In genomic region chr22:47307326-47307725, GRCh38 we compare ENCODE assay signal across 17 cellular contexts.
DNase-seq lines count a peak whose midpoint lies in the region; ATAC-seq, FAIRE-seq and TF ChIP-seq lines count a peak whose summit lies in the region.
"Had no signal": no experiment of that assay in that cellular context is flagged by ENCODE, and none has a peak within 500 bp of the region (broad histone marks: within the 10 kb centered on the region; RNA-seq: fewer than 3 reads in every experiment).

No MANE protein-coding gene starts in this region.

- no peak overlapping the region for H3K14ac ChIP-seq in neuronal stem cell (ENCODE audit: low read length)

- H3K4me2 ChIP-seq in A549 (0 out of 3 replicates have a peak overlapping the region, but pooled peaks have one; percentile 11), neuronal stem cell (ENCODE audit: insufficient read depth, low read length, poor library complexity, severe bottlenecking) (no peak overlapping the region)
- H3K4me2 ChIP-seq: hepatocyte had no signal

- H3K9me3 Mint-ChIP-seq in activated T-cell treated with anti-CD3 and anti-CD28 coated beads, Interleukin-2, amount 50 U/mL, for 4 hours, result peaks cover 3% of the 10 kb centered on the region
- no peaks in the 10 kb centered on the region for H3K9me3 Mint-ChIP-seq in activated T-helper 2 cell treated with anti-CD3 and anti-CD28 coated beads, Interferon-gamma antibody, Interleukin-2, Interleukin-4, amounts not matched to agents 10 μg/mL and 5 μg/mL and 100 μg/mL, durations not matched to agents 14 hours and 24 hours and 36 hours

- no peak for FAIRE-seq in A549 (lab: Jason Lieb, UNC)
- FAIRE-seq: HTR-8/SVneo had no signal

- no peak overlapping the region for H3K4ac ChIP-seq in neuronal stem cell (ENCODE audit: low read length)

- TF ChIP-seq CTCF in A549 (IDR thresholded peaks at IDR 0.05), result no peak
- TF ChIP-seq CTCF in fibroblast of mammary gland (conservative IDR thresholded peaks at IDR 0.05; ENCODE audit: control insufficient read depth, insufficient read depth, low read depth, low read length), result no peak

- H3K79me1 ChIP-seq in neuronal stem cell (ENCODE audit: low read depth, low read length), result no peaks in the 10 kb centered on the region

- DNase-seq in A549 (ENCODE audit: low read depth in 1 of 2, low spot score in 1 of 2) (peak in 1 of 2 experiments; percentile 41), ELR (ENCODE audit: low read depth) (peak; percentile 15), RKO (ENCODE audit: low spot score) (peak; percentile 38), fibroblast of mammary gland (ENCODE audit: low read depth) (peak; percentile 55), DMS79 treated with DMSO at 0.1 percent for 48 hours (lab: John Stamatoyannopoulos, UW) (no peak), neuronal stem cell (ENCODE audit: low spot score) (no peak)
- DNase-seq in activated T-cell treated with anti-CD3 and anti-CD28 coated beads, Interleukin-2, amount 50 U/mL, for 4 hours, result no peak
- DNase-seq in activated T-helper 2 cell treated with anti-CD3 and anti-CD28 coated beads, Interferon-gamma antibody, Interleukin-2, Interleukin-4, amounts not matched to agents 10 μg/mL and 5 μg/mL and 100 μg/mL, durations not matched to agents 14 hours and 24 hours and 36 hours (ENCODE audit: low spot score), result no peak
- DNase-seq: activated CD4-positive, CD25-positive, alpha-beta regulatory T cell; cerebellar nuclear complex; DND-41; NCI-H1092; NCI-H226 had no signal

- no peaks in the 10 kb centered on the region for H3K36me3 Mint-ChIP-seq in activated T-cell treated with anti-CD3 and anti-CD28 coated beads, Interleukin-2, amount 50 U/mL, for 4 hours (ENCODE audit: insufficient read depth)
- no peaks in the 10 kb centered on the region for H3K36me3 Mint-ChIP-seq in activated T-helper 2 cell treated with anti-CD3 and anti-CD28 coated beads, Interferon-gamma antibody, Interleukin-2, Interleukin-4, amounts not matched to agents 10 μg/mL and 5 μg/mL and 100 μg/mL, durations not matched to agents 14 hours and 24 hours and 36 hours (ENCODE audit: low read depth)
- H3K36me3 Mint-ChIP-seq: activated naive CD8-positive, alpha-beta T cell had no signal

- H3K9me3 ChIP-seq in A549 (no peaks in the 10 kb centered on the region), neuronal stem cell (replicated peaks in 1 of 2; ENCODE audit: control insufficient read depth in 2 of 2, insufficient read depth in 1 of 2, low read depth in 1 of 2, low read length in 2 of 2) (peaks cover 0 to 36% of the 10 kb centered on the region in 2 donors)

- no peak overlapping the region for H3K4me3 Mint-ChIP-seq in activated T-cell treated with anti-CD3 and anti-CD28 coated beads, Interleukin-2, amount 50 U/mL, for 4 hours
- H3K4me3 Mint-ChIP-seq in activated T-helper 2 cell treated with anti-CD3 and anti-CD28 coated beads, Interferon-gamma antibody, Interleukin-2, Interleukin-4, amounts not matched to agents 10 μg/mL and 5 μg/mL and 100 μg/mL, durations not matched to agents 14 hours and 24 hours and 36 hours (ENCODE audit: low read depth), result no peak overlapping the region
- H3K4me3 Mint-ChIP-seq: activated naive CD8-positive, alpha-beta T cell had no signal

- no peak overlapping the region for H2BK12ac ChIP-seq in neuronal stem cell (ENCODE audit: low read length)

- H3K4me1 ChIP-seq in A549, result peaks cover 4% of the 10 kb centered on the region; the same call in 1 of the 3 replicates
- no peaks in the 10 kb centered on the region for H3K4me1 ChIP-seq in neuronal stem cell (ENCODE audit: control insufficient read depth in 2 of 2, insufficient read depth in 1 of 2, low read depth in 1 of 2, low read length in 2 of 2)

- H2BK5ac ChIP-seq in neuronal stem cell (ENCODE audit: low read length), result no peak overlapping the region

- TF ChIP-seq RAD21 in A549 (conservative IDR thresholded peaks at IDR 0.05 in 1 of 2, IDR thresholded peaks at IDR 0.05 in 1 of 2), result no peak

- H4K8ac ChIP-seq in neuronal stem cell (ENCODE audit: low read depth, low read length), result no peak overlapping the region

- H3K27me3 ChIP-seq in neuronal stem cell (ENCODE audit: control insufficient read depth in 3 of 3, insufficient read depth in 3 of 3, low read depth in 1 of 3, low read length in 3 of 3), result peaks cover 0 to 2% (median 0%) of the 10 kb centered on the region in 3 experiments
- H3K27me3 ChIP-seq: hepatocyte had no signal

- no peak for ATAC-seq in A549
- no peak for ATAC-seq in activated T-cell treated with anti-CD3 and anti-CD28 coated beads, Interleukin-2, amount 50 U/mL, for 4 hours

- no peak overlapping the region for H4K91ac ChIP-seq in neuronal stem cell (ENCODE audit: low read depth, low read length, poor library complexity)

- TF ChIP-seq POLR2A in A549 (IDR thresholded peaks at IDR 0.05; ENCODE audit: low read length), result no peak

- no peaks in the 10 kb centered on the region for H3K4me1 Mint-ChIP-seq in activated T-cell treated with anti-CD3 and anti-CD28 coated beads, Interleukin-2, amount 50 U/mL, for 4 hours (ENCODE audit: low read depth)
- H3K4me1 Mint-ChIP-seq in activated T-helper 2 cell treated with anti-CD3 and anti-CD28 coated beads, Interferon-gamma antibody, Interleukin-2, Interleukin-4, amounts not matched to agents 10 μg/mL and 5 μg/mL and 100 μg/mL, durations not matched to agents 14 hours and 24 hours and 36 hours (ENCODE audit: low read depth), result no peaks in the 10 kb centered on the region

- no peak overlapping the region for H3K4me3 ChIP-seq in A549
- H3K4me3 ChIP-seq in fibroblast of mammary gland (ENCODE audit: control insufficient read depth, low read depth, low read length), result no peak overlapping the region
- no peak overlapping the region for H3K4me3 ChIP-seq in neuronal stem cell (ENCODE audit: low read length in 2 of 2)
- H3K4me3 ChIP-seq: hepatocyte had no signal

- no peak overlapping the region for H2AFZ ChIP-seq in neuronal stem cell (ENCODE audit: low read length)
- H2AFZ ChIP-seq: hepatocyte had no signal

- H2BK15ac ChIP-seq in neuronal stem cell (ENCODE audit: low read length), result no peak overlapping the region

- TF ChIP-seq EP300 in A549 (IDR thresholded peaks at IDR 0.05), result no peak

- H2AK5ac ChIP-seq in neuronal stem cell (ENCODE audit: low read depth, low read length), result no peak overlapping the region

- H3K23ac ChIP-seq in neuronal stem cell (ENCODE audit: low read depth, low read length, poor library complexity), result no peak overlapping the region

- H3K18ac ChIP-seq in neuronal stem cell (ENCODE audit: low read length), result no peak overlapping the region

- no peak overlapping the region for H3K9ac ChIP-seq in neuronal stem cell (ENCODE audit: low read depth, low read length, poor library complexity)

- POLR2A ChIA-PET in A549 (lab: Yijun Ruan, JAX), result no interaction called here

- no peaks in the 10 kb centered on the region for H3K36me3 ChIP-seq in neuronal stem cell (replicated peaks in 1 of 2; ENCODE audit: control insufficient read depth in 2 of 2, insufficient read depth in 2 of 2, low read length in 2 of 2)

- intact Hi-C loops in activated T-helper 2 cell treated with anti-CD3 and anti-CD28 coated beads, Interferon-gamma antibody, Interleukin-2, Interleukin-4, amounts not matched to agents 10 μg/mL and 5 μg/mL and 100 μg/mL, durations not matched to agents 14 hours and 24 hours and 36 hours (cut with micrococcal nuclease), result no loop called here

- WGBS in A549 (ENCODE audit: missing lambda C conversion rate), result 62% methylated on average over 5 of the region's 5 CpGs
- no CpG with 5 or more reads among the region's 5 CpGs for WGBS in neuronal stem cell (ENCODE audit: extremely low coverage in 2 of 2, insufficient read length in 2 of 2, insufficient replicate concordance in 1 of 2), 2 donors

- H3K27ac ChIP-seq in A549 (peak overlapping the region; percentile 54 to 76; a peak in 5 of 6 replicates), neuronal stem cell (replicated peaks; ENCODE audit: low read length) (no peak overlapping the region)
- H3K27ac ChIP-seq: hepatocyte had no signal

- H2BK120ac ChIP-seq in neuronal stem cell (ENCODE audit: low read depth, low read length), result no peak overlapping the region

- CTCF ChIA-PET in A549 (lab: Yijun Ruan, JAX), result no interaction called here

- no peaks in the 10 kb centered on the region for H3K27me3 Mint-ChIP-seq in activated T-cell treated with anti-CD3 and anti-CD28 coated beads, Interleukin-2, amount 50 U/mL, for 4 hours (ENCODE audit: low read depth)
- H3K27me3 Mint-ChIP-seq in activated T-helper 2 cell treated with anti-CD3 and anti-CD28 coated beads, Interferon-gamma antibody, Interleukin-2, Interleukin-4, amounts not matched to agents 10 μg/mL and 5 μg/mL and 100 μg/mL, durations not matched to agents 14 hours and 24 hours and 36 hours (ENCODE audit: low read depth), result no peaks in the 10 kb centered on the region
- H3K27me3 Mint-ChIP-seq: progenitor cell of endocrine pancreas had no signal

- no peak overlapping the region for H3K27ac Mint-ChIP-seq in activated T-helper 2 cell treated with anti-CD3 and anti-CD28 coated beads, Interferon-gamma antibody, Interleukin-2, Interleukin-4, amounts not matched to agents 10 μg/mL and 5 μg/mL and 100 μg/mL, durations not matched to agents 14 hours and 24 hours and 36 hours
- H3K27ac Mint-ChIP-seq: activated naive CD8-positive, alpha-beta T cell; progenitor cell of endocrine pancreas had no signal

TF ChIP-seq in A549, 52 proteins besides CTCF, POLR2A, EP300 and RAD21:
- no peak for TF ChIP-seq RCOR1 (IDR thresholded peaks at IDR 0.05; ENCODE audit: low read depth, low read length)
- TF ChIP-seq MAFK (IDR thresholded peaks at IDR 0.05; ENCODE audit: partially characterized antibody), result peak; percentile 94
- no peak for TF ChIP-seq FOSL2 (IDR thresholded peaks at IDR 0.05)
- peak; percentile 21; the same call in 1 of the 2 replicates for TF ChIP-seq FOSL2 (CRISPR knock-in tag; IDR thresholded peaks at IDR 0.05)
- TF ChIP-seq NFE2L2 (conservative IDR thresholded peaks at IDR 0.05; ENCODE audit: low read length), result peak; percentile 79
- TF ChIP-seq TP53 (CRISPR knock-in tag; IDR thresholded peaks at IDR 0.05), result no peak

Comparison
In these comparisons a context has a peak if more than half of its experiments do, and no peak if none do; other contexts are left out.
1. DNase-seq: peak in ELR (single experiment), RKO (single experiment) and fibroblast of mammary gland (single experiment); none in activated T-cell treated with anti-CD3 and anti-CD28 coated beads, Interleukin-2, amount 50 U/mL, for 4 hours (single experiment), activated T-helper 2 cell treated with anti-CD3 and anti-CD28 coated beads, Interferon-gamma antibody, Interleukin-2, Interleukin-4, amounts not matched to agents 10 μg/mL and 5 μg/mL and 100 μg/mL, durations not matched to agents 14 hours and 24 hours and 36 hours (single experiment), DMS79 treated with DMSO at 0.1 percent for 48 hours (single experiment) and neuronal stem cell (single experiment).